In genomic region chr1:212287261-212287895, GRCh38 we compare ENCODE assay signal across 1 cellular context.
TF ChIP-seq lines count a peak whose summit lies in the region.

No MANE protein-coding gene starts in this region.

TF ChIP-seq in H1, 55 proteins besides CTCF, POLR2A, EP300 and RAD21 (continued from another document):
- TF ChIP-seq RXRA (IDR thresholded peaks at IDR 0.05; ENCODE audit: insufficient read depth, low read depth, low read length), result no peak
- no peak for TF ChIP-seq SIRT6 (IDR thresholded peaks at IDR 0.05; ENCODE audit: low read length)
- TF ChIP-seq, protein P1, sequence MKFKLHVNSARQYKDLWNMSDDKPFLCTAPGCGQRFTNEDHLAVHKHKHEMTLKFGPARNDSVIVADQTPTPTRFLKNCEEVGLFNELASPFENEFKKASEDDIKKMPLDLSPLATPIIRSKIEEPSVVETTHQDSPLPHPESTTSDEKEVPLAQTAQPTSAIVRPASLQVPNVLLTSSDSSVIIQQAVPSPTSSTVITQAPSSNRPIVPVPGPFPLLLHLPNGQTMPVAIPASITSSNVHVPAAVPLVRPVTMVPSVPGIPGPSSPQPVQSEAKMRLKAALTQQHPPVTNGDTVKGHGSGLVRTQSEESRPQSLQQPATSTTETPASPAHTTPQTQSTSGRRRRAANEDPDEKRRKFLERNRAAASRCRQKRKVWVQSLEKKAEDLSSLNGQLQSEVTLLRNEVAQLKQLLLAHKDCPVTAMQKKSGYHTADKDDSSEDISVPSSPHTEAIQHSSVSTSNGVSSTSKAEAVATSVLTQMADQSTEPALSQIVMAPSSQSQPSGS (IDR thresholded peaks at IDR 0.05; ENCODE audit: low read length), result no peak
- no peak for TF ChIP-seq CEBPB (IDR thresholded peaks at IDR 0.05; ENCODE audit: low read depth, low read length)
- TF ChIP-seq, protein P2, sequence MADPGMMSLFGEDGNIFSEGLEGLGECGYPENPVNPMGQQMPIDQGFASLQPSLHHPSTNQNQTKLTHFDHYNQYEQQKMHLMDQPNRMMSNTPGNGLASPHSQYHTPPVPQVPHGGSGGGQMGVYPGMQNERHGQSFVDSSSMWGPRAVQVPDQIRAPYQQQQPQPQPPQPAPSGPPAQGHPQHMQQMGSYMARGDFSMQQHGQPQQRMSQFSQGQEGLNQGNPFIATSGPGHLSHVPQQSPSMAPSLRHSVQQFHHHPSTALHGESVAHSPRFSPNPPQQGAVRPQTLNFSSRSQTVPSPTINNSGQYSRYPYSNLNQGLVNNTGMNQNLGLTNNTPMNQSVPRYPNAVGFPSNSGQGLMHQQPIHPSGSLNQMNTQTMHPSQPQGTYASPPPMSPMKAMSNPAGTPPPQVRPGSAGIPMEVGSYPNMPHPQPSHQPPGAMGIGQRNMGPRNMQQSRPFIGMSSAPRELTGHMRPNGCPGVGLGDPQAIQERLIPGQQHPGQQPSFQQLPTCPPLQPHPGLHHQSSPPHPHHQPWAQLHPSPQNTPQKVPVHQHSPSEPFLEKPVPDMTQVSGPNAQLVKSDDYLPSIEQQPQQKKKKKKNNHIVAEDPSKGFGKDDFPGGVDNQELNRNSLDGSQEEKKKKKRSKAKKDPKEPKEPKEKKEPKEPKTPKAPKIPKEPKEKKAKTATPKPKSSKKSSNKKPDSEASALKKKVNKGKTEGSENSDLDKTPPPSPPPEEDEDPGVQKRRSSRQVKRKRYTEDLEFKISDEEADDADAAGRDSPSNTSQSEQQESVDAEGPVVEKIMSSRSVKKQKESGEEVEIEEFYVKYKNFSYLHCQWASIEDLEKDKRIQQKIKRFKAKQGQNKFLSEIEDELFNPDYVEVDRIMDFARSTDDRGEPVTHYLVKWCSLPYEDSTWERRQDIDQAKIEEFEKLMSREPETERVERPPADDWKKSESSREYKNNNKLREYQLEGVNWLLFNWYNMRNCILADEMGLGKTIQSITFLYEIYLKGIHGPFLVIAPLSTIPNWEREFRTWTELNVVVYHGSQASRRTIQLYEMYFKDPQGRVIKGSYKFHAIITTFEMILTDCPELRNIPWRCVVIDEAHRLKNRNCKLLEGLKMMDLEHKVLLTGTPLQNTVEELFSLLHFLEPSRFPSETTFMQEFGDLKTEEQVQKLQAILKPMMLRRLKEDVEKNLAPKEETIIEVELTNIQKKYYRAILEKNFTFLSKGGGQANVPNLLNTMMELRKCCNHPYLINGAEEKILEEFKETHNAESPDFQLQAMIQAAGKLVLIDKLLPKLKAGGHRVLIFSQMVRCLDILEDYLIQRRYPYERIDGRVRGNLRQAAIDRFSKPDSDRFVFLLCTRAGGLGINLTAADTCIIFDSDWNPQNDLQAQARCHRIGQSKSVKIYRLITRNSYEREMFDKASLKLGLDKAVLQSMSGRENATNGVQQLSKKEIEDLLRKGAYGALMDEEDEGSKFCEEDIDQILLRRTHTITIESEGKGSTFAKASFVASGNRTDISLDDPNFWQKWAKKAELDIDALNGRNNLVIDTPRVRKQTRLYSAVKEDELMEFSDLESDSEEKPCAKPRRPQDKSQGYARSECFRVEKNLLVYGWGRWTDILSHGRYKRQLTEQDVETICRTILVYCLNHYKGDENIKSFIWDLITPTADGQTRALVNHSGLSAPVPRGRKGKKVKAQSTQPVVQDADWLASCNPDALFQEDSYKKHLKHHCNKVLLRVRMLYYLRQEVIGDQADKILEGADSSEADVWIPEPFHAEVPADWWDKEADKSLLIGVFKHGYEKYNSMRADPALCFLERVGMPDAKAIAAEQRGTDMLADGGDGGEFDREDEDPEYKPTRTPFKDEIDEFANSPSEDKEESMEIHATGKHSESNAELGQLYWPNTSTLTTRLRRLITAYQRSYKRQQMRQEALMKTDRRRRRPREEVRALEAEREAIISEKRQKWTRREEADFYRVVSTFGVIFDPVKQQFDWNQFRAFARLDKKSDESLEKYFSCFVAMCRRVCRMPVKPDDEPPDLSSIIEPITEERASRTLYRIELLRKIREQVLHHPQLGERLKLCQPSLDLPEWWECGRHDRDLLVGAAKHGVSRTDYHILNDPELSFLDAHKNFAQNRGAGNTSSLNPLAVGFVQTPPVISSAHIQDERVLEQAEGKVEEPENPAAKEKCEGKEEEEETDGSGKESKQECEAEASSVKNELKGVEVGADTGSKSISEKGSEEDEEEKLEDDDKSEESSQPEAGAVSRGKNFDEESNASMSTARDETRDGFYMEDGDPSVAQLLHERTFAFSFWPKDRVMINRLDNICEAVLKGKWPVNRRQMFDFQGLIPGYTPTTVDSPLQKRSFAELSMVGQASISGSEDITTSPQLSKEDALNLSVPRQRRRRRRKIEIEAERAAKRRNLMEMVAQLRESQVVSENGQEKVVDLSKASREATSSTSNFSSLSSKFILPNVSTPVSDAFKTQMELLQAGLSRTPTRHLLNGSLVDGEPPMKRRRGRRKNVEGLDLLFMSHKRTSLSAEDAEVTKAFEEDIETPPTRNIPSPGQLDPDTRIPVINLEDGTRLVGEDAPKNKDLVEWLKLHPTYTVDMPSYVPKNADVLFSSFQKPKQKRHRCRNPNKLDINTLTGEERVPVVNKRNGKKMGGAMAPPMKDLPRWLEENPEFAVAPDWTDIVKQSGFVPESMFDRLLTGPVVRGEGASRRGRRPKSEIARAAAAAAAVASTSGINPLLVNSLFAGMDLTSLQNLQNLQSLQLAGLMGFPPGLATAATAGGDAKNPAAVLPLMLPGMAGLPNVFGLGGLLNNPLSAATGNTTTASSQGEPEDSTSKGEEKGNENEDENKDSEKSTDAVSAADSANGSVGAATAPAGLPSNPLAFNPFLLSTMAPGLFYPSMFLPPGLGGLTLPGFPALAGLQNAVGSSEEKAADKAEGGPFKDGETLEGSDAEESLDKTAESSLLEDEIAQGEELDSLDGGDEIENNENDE (IDR thresholded peaks at IDR 0.05; ENCODE audit: insufficient replicate concordance, low read length), result no peak
- no peak for TF ChIP-seq POLR2AphosphoS5 (IDR thresholded peaks at IDR 0.05; ENCODE audit: low read depth, low read length)
- no peak for TF ChIP-seq PHF8 (conservative IDR thresholded peaks at IDR 0.05; ENCODE audit: low read depth, low read length)
- TF ChIP-seq EGR1 (IDR thresholded peaks at IDR 0.05; ENCODE audit: borderline replicate concordance, low read depth, low read length), result no peak
- no peak for TF ChIP-seq BRCA1 (IDR thresholded peaks at IDR 0.05; ENCODE audit: low read depth, low read length)
- no peak for TF ChIP-seq KDM1A (IDR thresholded peaks at IDR 0.05; ENCODE audit: borderline replicate concordance, low read length)
- no peak for TF ChIP-seq ZNF274 (IDR thresholded peaks at IDR 0.05; ENCODE audit: borderline replicate concordance, extremely low read depth, low read length)
- TF ChIP-seq SP4 (IDR thresholded peaks at IDR 0.05; ENCODE audit: low read length), result no peak
- TF ChIP-seq CREB1 (IDR thresholded peaks at IDR 0.05), result no peak
